13 cellular contexts compared by ENCODE assay signal in genomic region chr18:79947881-79948610, GRCh38. TPM values are rescaled to one million over a fixed set of nuclear protein-coding genes. Genes with fewer than 3 reads are reported as not detected.
A peak's percentile ranks its signal among the peaks of the same experiment; 100 is the strongest.
DNase-seq lines count a peak whose midpoint lies in the region; ATAC-seq and TF ChIP-seq lines count a peak whose summit lies in the region.
"Had no signal": no experiment of that assay in that cellular context is flagged by ENCODE, and none has a peak within 500 bp of the region (broad histone marks: within the 10 kb centered on the region; RNA-seq: fewer than 3 reads in every experiment).

No MANE protein-coding gene starts in this region.

- H3K79me2 ChIP-seq in DND-41 (ENCODE audit: insufficient read depth, low read length) (peaks cover 72% of the 10 kb centered on the region), SK-N-SH (ENCODE audit: insufficient read depth) (peaks cover 40% of the 10 kb centered on the region)

- H3K9me3 ChIP-seq in DND-41 (ENCODE audit: insufficient read depth, low read length, severe bottlenecking) (no peaks in the 10 kb centered on the region), suprapubic skin (no peaks in the 10 kb centered on the region), SK-N-SH (no peaks in the 10 kb centered on the region)

- no peak overlapping the region for H3K9ac ChIP-seq in DND-41 (ENCODE audit: low read depth, low read length)
- H3K9ac ChIP-seq in SK-N-SH, result no peak overlapping the region

- peak overlapping the region; percentile 20; the same call in 1 of the 2 replicates for H3K4me2 ChIP-seq in DND-41 (ENCODE audit: insufficient read depth, low read length)
- H3K4me2 ChIP-seq in SK-N-SH, result no peak overlapping the region

- 96% methylated on average over 14 of the region's 15 CpGs for WGBS in suprapubic skin
- WGBS in SK-N-SH (ENCODE audit: low lambda C conversion rate), result 84% methylated on average over 11 of the region's 15 CpGs

- peaks cover 46% of the 10 kb centered on the region for H3K4me1 Mint-ChIP-seq in central memory CD8-positive, alpha-beta T cell
- peaks cover 40% of the 10 kb centered on the region for H3K4me1 Mint-ChIP-seq in memory B cell

- no peaks in the 10 kb centered on the region for H3K27me3 ChIP-seq in DND-41 (ENCODE audit: insufficient read depth, low read length, poor library complexity)
- H3K27me3 ChIP-seq in suprapubic skin, result no peaks in the 10 kb centered on the region
- H3K27me3 ChIP-seq in SK-N-SH (ENCODE audit: insufficient read depth), result no peaks in the 10 kb centered on the region

- H3K4me3 ChIP-seq in DND-41 (ENCODE audit: low read depth in 1 of 2, low read length in 2 of 2) (no peak overlapping the region), suprapubic skin (no peak overlapping the region), SK-N-SH (ENCODE audit: low read depth in 2 of 2, low read length in 1 of 2) (no peak overlapping the region)

- TF ChIP-seq POLR2A in suprapubic skin (IDR thresholded peaks at IDR 0.05), result no peak

- H3K4me1 ChIP-seq in DND-41 (ENCODE audit: insufficient read depth, low read length), result peaks cover 45% of the 10 kb centered on the region
- peaks cover 87% of the 10 kb centered on the region for H3K4me1 ChIP-seq in suprapubic skin
- H3K4me1 ChIP-seq in SK-N-SH (ENCODE audit: control insufficient read depth in 1 of 2, insufficient read depth in 2 of 2, low read depth in 1 of 2, low read length in 1 of 2), result peaks cover 4 to 9% of the 10 kb centered on the region in 2 experiments; a peak in 1 of 4 replicates

- TF ChIP-seq CTCF in DND-41 (IDR thresholded peaks at IDR 0.05; ENCODE audit: borderline replicate concordance, extremely low read depth, low read length, poor library complexity, severe bottlenecking) (no peak), suprapubic skin (IDR thresholded peaks at IDR 0.05) (no peak), SK-N-SH (IDR thresholded peaks at IDR 0.05) (no peak)

- no peaks in the 10 kb centered on the region for H3K9me2 ChIP-seq in SK-N-SH

- CTCF ChIA-PET in SK-N-SH (lab: Yijun Ruan, JAX), result no interaction called here

- no peaks in the 10 kb centered on the region for H3K9me3 Mint-ChIP-seq in central memory CD8-positive, alpha-beta T cell
- H3K9me3 Mint-ChIP-seq in memory B cell, result no peaks in the 10 kb centered on the region
- H3K9me3 Mint-ChIP-seq: activated CD4-positive, alpha-beta T cell treated with anti-CD3 and anti-CD28 coated beads, Interleukin-2, amount 10 ng/mL, durations not matched to agents 24 days and 14 days; activated naive CD8-positive, alpha-beta T cell treated with anti-CD3 and anti-CD28 coated beads for 36 hours; naive thymus-derived CD8-positive, alpha-beta T cell had no signal

- POLR2A ChIA-PET in SK-N-SH (lab: Yijun Ruan, JAX), result no interaction called here

- H3K36me3 ChIP-seq in DND-41 (ENCODE audit: insufficient read depth, low read length), result peaks cover 43% of the 10 kb centered on the region
- peaks cover 3% of the 10 kb centered on the region for H3K36me3 ChIP-seq in suprapubic skin
- peaks cover 0 to 3% of the 10 kb centered on the region in 2 experiments for H3K36me3 ChIP-seq in SK-N-SH (replicated peaks in 1 of 2; ENCODE audit: control insufficient read depth in 1 of 2, insufficient read depth in 2 of 2, low read length in 1 of 2)

- H3K36me3 Mint-ChIP-seq in central memory CD8-positive, alpha-beta T cell (ENCODE audit: insufficient read depth), result peaks cover 25% of the 10 kb centered on the region
- H3K36me3 Mint-ChIP-seq in memory B cell, result peaks cover 8% of the 10 kb centered on the region

- TF ChIP-seq RAD21 in SK-N-SH (IDR thresholded peaks at IDR 0.05; ENCODE audit: low read length), result no peak

- TF ChIP-seq EP300 in suprapubic skin (IDR thresholded peaks at IDR 0.05) (no peak), SK-N-SH (IDR thresholded peaks at IDR 0.05; ENCODE audit: borderline replicate concordance in 1 of 2, low read depth in 1 of 2, low read length in 1 of 2) (no peak)

- H3K27ac ChIP-seq in DND-41 (ENCODE audit: low read length), result no peak overlapping the region
- peak overlapping the region; percentile 37 for H3K27ac ChIP-seq in suprapubic skin
- H3K27ac ChIP-seq in SK-N-SH (ENCODE audit: low read depth in 2 of 2, low read length in 1 of 2), result no peak overlapping the region

- H2AFZ ChIP-seq in DND-41 (ENCODE audit: low read depth, low read length), result no peak overlapping the region
- H2AFZ ChIP-seq in SK-N-SH (ENCODE audit: low read depth), result no peak overlapping the region

- H3K27me3 Mint-ChIP-seq in central memory CD8-positive, alpha-beta T cell, result no peaks in the 10 kb centered on the region
- H3K27me3 Mint-ChIP-seq in memory B cell, result no peaks in the 10 kb centered on the region
- H3K27me3 Mint-ChIP-seq: activated CD4-positive, alpha-beta T cell treated with anti-CD3 and anti-CD28 coated beads, Interleukin-2, amount 10 ng/mL, durations not matched to agents 24 days and 14 days; activated naive CD8-positive, alpha-beta T cell treated with anti-CD3 and anti-CD28 coated beads for 36 hours; naive thymus-derived CD8-positive, alpha-beta T cell had no signal

- ATAC-seq in DND-41 (ENCODE audit: insufficient read depth, low read depth) (no peak), memory B cell (ENCODE audit: low read depth) (no peak), GM21447 (IDR thresholded peaks at IDR 0.05; ENCODE audit: unreplicated experiment) (no peak)
- ATAC-seq in central memory CD8-positive, alpha-beta T cell (replicated peaks; ENCODE audit: extremely low read depth, poor library complexity, severe bottlenecking), result no peak
- ATAC-seq: naive thymus-derived CD8-positive, alpha-beta T cell had no signal

- peak overlapping the region; percentile 79 for H3K27ac Mint-ChIP-seq in central memory CD8-positive, alpha-beta T cell (ENCODE audit: low read depth)
- peak overlapping the region; percentile 24 for H3K27ac Mint-ChIP-seq in memory B cell
- H3K27ac Mint-ChIP-seq: activated CD4-positive, alpha-beta T cell treated with anti-CD3 and anti-CD28 coated beads, Interleukin-2, amount 10 ng/mL, durations not matched to agents 24 days and 14 days; activated naive CD8-positive, alpha-beta T cell treated with anti-CD3 and anti-CD28 coated beads for 36 hours had no signal

- no peak for DNase-seq in DND-41
- DNase-seq in central memory CD8-positive, alpha-beta T cell (ENCODE audit: low spot score in 2 of 2), result no peak
- DNase-seq in memory B cell (ENCODE audit: low spot score in 2 of 2), result no peak
- DNase-seq in suprapubic skin (ENCODE audit: low spot score in 2 of 2), result peak; percentile 40 to 72
- no peak for DNase-seq in dedifferentiated amniotic fluid mesenchymal stem cell (ENCODE audit: extremely low spot score)
- DNase-seq in NCI-H226, result no peak
- no peak for DNase-seq in SK-N-SH
- DNase-seq: activated CD4-positive, alpha-beta T cell treated with anti-CD3 and anti-CD28 coated beads, Interleukin-2, amount 10 ng/mL, durations not matched to agents 24 days and 14 days; activated naive CD8-positive, alpha-beta T cell treated with anti-CD3 and anti-CD28 coated beads for 36 hours; naive thymus-derived CD8-positive, alpha-beta T cell; NCI-H2029 treated with DMSO at 0.1 percent for 48 hours; NCI-H526 treated with DMSO at 0.1 percent for 48 hours had no signal

- H3K4me3 Mint-ChIP-seq in central memory CD8-positive, alpha-beta T cell, result no peak overlapping the region
- no peak overlapping the region for H3K4me3 Mint-ChIP-seq in memory B cell
- H3K4me3 Mint-ChIP-seq: activated naive CD8-positive, alpha-beta T cell treated with anti-CD3 and anti-CD28 coated beads for 36 hours had no signal

- H4K20me1 ChIP-seq in DND-41 (ENCODE audit: insufficient read depth, low read length), result peaks cover 64% of the 10 kb centered on the region
- H4K20me1 ChIP-seq in SK-N-SH (ENCODE audit: insufficient read depth), result peaks cover 26% of the 10 kb centered on the region; the same call in 1 of the 2 replicates

- no peaks in the 10 kb centered on the region for H3F3A ChIP-seq in SK-N-SH (replicated peaks; ENCODE audit: insufficient read depth)

TF ChIP-seq in SK-N-SH, 30 proteins besides CTCF, POLR2A, EP300 and RAD21 (continues in another document):
- TF ChIP-seq JUND (IDR thresholded peaks at IDR 0.05) (no peak), RFX5 (IDR thresholded peaks at IDR 0.05; ENCODE audit: low read length) (no peak), CHD2 (IDR thresholded peaks at IDR 0.05; ENCODE audit: low read length, partially characterized antibody) (no peak), FOXM1 (IDR thresholded peaks at IDR 0.05; ENCODE audit: low read depth) (no peak), POLR2AphosphoS5 (IDR thresholded peaks at IDR 0.05; ENCODE audit: low read depth, low read length) (no peak), SIN3A (IDR thresholded peaks at IDR 0.05; ENCODE audit: borderline replicate concordance, low read depth, low read length) (no peak), GATA2 (CRISPR knock-in tag; IDR thresholded peaks at IDR 0.05) (no peak), EZH2phosphoT487 (IDR thresholded peaks at IDR 0.05; ENCODE audit: borderline replicate concordance, low read depth) (no peak), YY1 (IDR thresholded peaks at IDR 0.05; ENCODE audit: low read depth) (no peak), TEAD4 (IDR thresholded peaks at IDR 0.05; ENCODE audit: borderline replicate concordance, insufficient read depth) (no peak), FOXJ3 (CRISPR knock-in tag; IDR thresholded peaks at IDR 0.05) (no peak), MAX (IDR thresholded peaks at IDR 0.05; ENCODE audit: low read depth) (no peak), ELF1 (IDR thresholded peaks at IDR 0.05) (no peak), NRF1 (IDR thresholded peaks at IDR 0.05; ENCODE audit: low read depth, low read length) (no peak), GABPA (IDR thresholded peaks at IDR 0.05; ENCODE audit: low read depth) (no peak)

RNA-seq across cellular contexts. Expression of gene SLC66A2, which starts 3.4 kb away (rescaled TPM):
- total RNA-seq in suprapubic skin, result 10 to 100 TPM; 53.4 to 84.7 (median 79.3) TPM
- 14.5 and 14.9 TPM in 2 replicates for polyA plus RNA-seq in SK-N-SH (2012; rRNA removed)
- 6.8 and 12.3 TPM in 2 replicates for polyA plus RNA-seq in SK-N-SH (2012; cell fraction: cytosol; rRNA removed)
- polyA plus RNA-seq in SK-N-SH (2012; cell fraction: nucleus; rRNA removed), result 16.8 and 17.5 TPM in 2 replicates

RNA-seq across cellular contexts. Expression of gene HSBP1L1, which starts 16.4 kb away (rescaled TPM):
- total RNA-seq in suprapubic skin, result 10 to 100 TPM; 25.0 to 45.7 (median 41.5) TPM
- 7.4 and 8.4 TPM in 2 replicates for polyA plus RNA-seq in SK-N-SH (2012; rRNA removed)
- polyA plus RNA-seq in SK-N-SH (2012; cell fraction: cytosol; rRNA removed), result 7.3 and 7.6 TPM in 2 replicates
- 14.9 and 16.5 TPM in 2 replicates for polyA plus RNA-seq in SK-N-SH (2012; cell fraction: nucleus; rRNA removed)

RNA-seq across cellular contexts. Expression of gene TXNL4A, which starts 40.3 kb away (rescaled TPM):
- 10 to 100 TPM; 20.6 to 35.0 (median 24.6) TPM for total RNA-seq in suprapubic skin
- polyA plus RNA-seq in SK-N-SH (2012; rRNA removed), result 86.9 and 158 TPM in 2 replicates
- 140 and 195 TPM in 2 replicates for polyA plus RNA-seq in SK-N-SH (2012; cell fraction: cytosol; rRNA removed)
- 45.0 and 80.6 TPM in 2 replicates for polyA plus RNA-seq in SK-N-SH (2012; cell fraction: nucleus; rRNA removed)

Comparison
In these comparisons a context has a peak if more than half of its experiments do, and no peak if none do; other contexts are left out.
1. DNase-seq: peak in suprapubic skin (2 of 2); none in DND-41 (single experiment), central memory CD8-positive, alpha-beta T cell (0 of 2), memory B cell (0 of 2), dedifferentiated amniotic fluid mesenchymal stem cell (single experiment), NCI-H226 (single experiment) and SK-N-SH (single experiment).